Comparison of ENCODE assay signal across 32 cellular contexts in genomic region chr15:43943511-43943910, GRCh38.
DNase-seq lines count a peak whose midpoint lies in the region; ATAC-seq and TF ChIP-seq lines count a peak whose summit lies in the region.
"Had no signal": no experiment of that assay in that cellular context is flagged by ENCODE, and none has a peak within 500 bp of the region (broad histone marks: within the 10 kb centered on the region; RNA-seq: fewer than 3 reads in every experiment).

No MANE protein-coding gene starts in this region.

- H3K27ac ChIP-seq in brain microvascular endothelial cell = no peak overlapping the region
- H3K27ac ChIP-seq: cardiac muscle cell, hepatocyte, PC-9, skin epidermis, upper lobe of right lung, VCaP had no signal

- DNase-seq in AG09319 (ENCODE audit: extremely low read depth, low read depth) (peak; percentile 27), HFFc6 (peak; percentile 4), brain microvascular endothelial cell (peak; percentile 25), myocyte (ENCODE audit: low read depth) (peak; percentile 76), superior temporal gyrus (ENCODE audit: extremely low spot score) (no peak), NCI-H128 (lab: John Stamatoyannopoulos, UW; ENCODE audit: unreplicated experiment) (no peak)
- DNase-seq: activated CD4-positive, alpha-beta T cell treated with anti-CD3 and anti-CD28 coated beads for 36 hours; activated naive CD4-positive, alpha-beta T cell treated with anti-CD3 and anti-CD28 coated beads, Interleukin-2, amount 50 U/mL, for 16 hours; amygdala; CD8-positive, alpha-beta memory T cell; DMS 273 treated with DMSO at 0.1 percent for 48 hours; effector CD4-positive, alpha-beta T cell; EL; Kasumi-1; mucosa of descending colon; NCI-H146; NCI-H345; PC-9; SHP77; stimulated activated naive B cell treated with anti-CD40 and anti-IgM and Interleukin-4, amounts not matched to agents 10 μg/mL and 1 μg/mL and 100 μg/mL, for 72 hours; T-helper 9 cell; upper lobe of right lung had no signal

- no peak overlapping the region for H3K4me3 Mint-ChIP-seq in HFFc6
- H3K4me3 Mint-ChIP-seq: activated CD4-positive, alpha-beta T cell treated with anti-CD3 and anti-CD28 coated beads for 36 hours; CD8-positive, alpha-beta memory T cell; nephron; stimulated activated naive B cell treated with anti-CD40 and anti-IgM and Interleukin-4, amounts not matched to agents 10 μg/mL and 1 μg/mL and 100 μg/mL, for 72 hours had no signal

- ATAC-seq in HG03457 (IDR thresholded peaks at IDR 0.05; ENCODE audit: unreplicated experiment) = no peak
- ATAC-seq in HG02759 (IDR thresholded peaks at IDR 0.05; ENCODE audit: unreplicated experiment) = no peak
- ATAC-seq: activated CD4-positive, alpha-beta T cell treated with anti-CD3 and anti-CD28 coated beads for 36 hours; HCT116; HepG2; mucosa of descending colon; stimulated activated naive B cell treated with anti-CD40 and anti-IgM and Interleukin-4, amounts not matched to agents 10 μg/mL and 1 μg/mL and 100 μg/mL, for 72 hours; upper lobe of right lung had no signal

- peaks cover 2% of the 10 kb centered on the region for H3K27me3 Mint-ChIP-seq in HFFc6 (ENCODE audit: insufficient read depth)

- in situ Hi-C loops in brain microvascular endothelial cell (cut with HindIII; ENCODE audit: low pct_ligation_motif_present, low sequenced_read_pairs) = no loop called here

- no peaks in the 10 kb centered on the region for H3K36me3 Mint-ChIP-seq in HFFc6 (ENCODE audit: low read depth)
- H3K36me3 Mint-ChIP-seq: CD8-positive, alpha-beta memory T cell had no signal

- no peak overlapping the region for H3K27ac Mint-ChIP-seq in HFFc6
- H3K27ac Mint-ChIP-seq: activated CD4-positive, alpha-beta T cell treated with anti-CD3 and anti-CD28 coated beads for 36 hours; activated T-helper 2 cell treated with anti-CD3 and anti-CD28 coated beads, Interferon-gamma antibody, Interleukin-2, Interleukin-4, amounts not matched to agents 10 μg/mL and 5 μg/mL and 100 μg/mL, durations not matched to agents 14 hours and 24 hours and 36 hours; CD8-positive, alpha-beta memory T cell; nephron; stimulated activated naive B cell treated with anti-CD40 and anti-IgM and Interleukin-4, amounts not matched to agents 10 μg/mL and 1 μg/mL and 100 μg/mL, for 72 hours had no signal

- H3K4me3 ChIP-seq in brain microvascular endothelial cell (ENCODE audit: low read depth, low read length) = no peak overlapping the region
- H3K4me3 ChIP-seq: cardiac muscle cell, hepatocyte, mucosa of descending colon, PC-9, skin epidermis, upper lobe of right lung had no signal

- peaks cover 1% of the 10 kb centered on the region for H3K4me1 Mint-ChIP-seq in HFFc6 (ENCODE audit: low read depth)
- H3K4me1 Mint-ChIP-seq: CD8-positive, alpha-beta memory T cell; nephron had no signal

- no peaks in the 10 kb centered on the region for H3K36me3 ChIP-seq in brain microvascular endothelial cell (replicated peaks)
- H3K36me3 ChIP-seq: cardiac muscle cell, upper lobe of right lung had no signal

- TF ChIP-seq CTCF in AG09319 (IDR thresholded peaks at IDR 0.05; ENCODE audit: low read depth, low read length) (no peak), HFFc6 (IDR thresholded peaks at IDR 0.05) (no peak), brain microvascular endothelial cell (IDR thresholded peaks at IDR 0.05; ENCODE audit: low read depth, low read length, missing control alignments) (no peak)

- no peaks in the 10 kb centered on the region for H3K9me3 Mint-ChIP-seq in HFFc6
- H3K9me3 Mint-ChIP-seq: activated T-helper 2 cell treated with anti-CD3 and anti-CD28 coated beads, Interferon-gamma antibody, Interleukin-2, Interleukin-4, amounts not matched to agents 10 μg/mL and 5 μg/mL and 100 μg/mL, durations not matched to agents 14 hours and 24 hours and 36 hours; CD8-positive, alpha-beta memory T cell; nephron; stimulated activated naive B cell treated with anti-CD40 and anti-IgM and Interleukin-4, amounts not matched to agents 10 μg/mL and 1 μg/mL and 100 μg/mL, for 72 hours had no signal

- no peaks in the 10 kb centered on the region for H3K27me3 ChIP-seq in brain microvascular endothelial cell (replicated peaks)
- H3K27me3 ChIP-seq: cardiac muscle cell, hepatocyte, upper lobe of right lung had no signal

Comparison
In these comparisons a context has a peak if more than half of its experiments do, and no peak if none do; other contexts are left out.
1. DNase-seq: peak in AG09319 (single experiment), HFFc6 (single experiment), brain microvascular endothelial cell (single experiment) and myocyte (single experiment); none in superior temporal gyrus (single experiment) and NCI-H128 (single experiment).